11 cellular contexts compared by ENCODE assay signal in genomic region chr10:12500406-12501303, GRCh38.
DNase-seq lines count a peak whose midpoint lies in the region; ATAC-seq and TF ChIP-seq lines count a peak whose summit lies in the region.
"Had no signal": no experiment of that assay in that cellular context is flagged by ENCODE, and none has a peak within 500 bp of the region (broad histone marks: within the 10 kb centered on the region; RNA-seq: fewer than 3 reads in every experiment).

No MANE protein-coding gene starts in this region.

- no peak overlapping the region for H3K4me3 ChIP-seq in CD4-positive, alpha-beta memory T cell (ENCODE audit: low read length in 2 of 2)
- H3K4me3 ChIP-seq in SJCRH30 = no peak overlapping the region
- H3K4me3 ChIP-seq in right cardiac atrium (ENCODE audit: low read length) = no peak overlapping the region
- H3K4me3 ChIP-seq: esophagus muscularis mucosa had no signal

- ATAC-seq in right cardiac atrium (peak; percentile 7 to 17), HG02763 (IDR thresholded peaks at IDR 0.05; ENCODE audit: unreplicated experiment) (no peak), GM19035 (IDR thresholded peaks at IDR 0.05; ENCODE audit: unreplicated experiment) (no peak)
- ATAC-seq in stimulated activated naive CD8-positive, alpha-beta T cell treated with anti-CD3 and anti-CD28 coated beads, Interleukin-15, amount 100 ng/mL, for 72 hours = no peak

- H3K27me3 ChIP-seq in CD4-positive, alpha-beta memory T cell (ENCODE audit: insufficient read depth, low read length) = no peaks in the 10 kb centered on the region
- H3K27me3 ChIP-seq in SJCRH30 (no peaks in the 10 kb centered on the region), right cardiac atrium (ENCODE audit: control insufficient read depth, insufficient read depth) (no peaks in the 10 kb centered on the region)
- H3K27me3 ChIP-seq: esophagus muscularis mucosa had no signal

- peaks cover 43 to 75% (median 56%) of the 10 kb centered on the region in 4 donors for H3K4me1 Mint-ChIP-seq in CD4-positive, alpha-beta memory T cell
- peaks cover 38% of the 10 kb centered on the region for H3K4me1 Mint-ChIP-seq in activated CD4-positive, alpha-beta T cell treated with anti-CD3 and anti-CD28 coated beads, Interleukin-2, amount 10 ng/mL, durations not matched to agents 7 days and 5 days
- peaks cover 55% of the 10 kb centered on the region for H3K4me1 Mint-ChIP-seq in stimulated activated naive CD8-positive, alpha-beta T cell treated with anti-CD3 and anti-CD28 coated beads, Interleukin-15, amount 100 ng/mL, for 72 hours

- no peak for DNase-seq in CD4-positive, alpha-beta memory T cell
- peak; percentile 11 to 24 for DNase-seq in SJCRH30
- DNase-seq in right cardiac atrium = peak in 1 of 3 donors; percentile 27
- DNase-seq in activated CD4-positive, alpha-beta T cell treated with anti-CD3 and anti-CD28 coated beads, Interleukin-2, amount 10 ng/mL, durations not matched to agents 7 days and 5 days = no peak
- no peak for DNase-seq in stimulated activated naive CD8-positive, alpha-beta T cell treated with anti-CD3 and anti-CD28 coated beads, Interleukin-15, amount 100 ng/mL, for 72 hours
- DNase-seq: NCI-H2081 treated with DMSO at 0.1 percent for 48 hours had no signal

- no peak for TF ChIP-seq RAD21 in Ishikawa (IDR thresholded peaks at IDR 0.05; ENCODE audit: low read depth)

- no peak overlapping the region for H3K4me3 Mint-ChIP-seq in CD4-positive, alpha-beta memory T cell
- no peak overlapping the region for H3K4me3 Mint-ChIP-seq in activated CD4-positive, alpha-beta T cell treated with anti-CD3 and anti-CD28 coated beads, Interleukin-2, amount 10 ng/mL, durations not matched to agents 7 days and 5 days
- H3K4me3 Mint-ChIP-seq in stimulated activated naive CD8-positive, alpha-beta T cell treated with anti-CD3 and anti-CD28 coated beads, Interleukin-15, amount 100 ng/mL, for 72 hours = no peak overlapping the region
- H3K4me3 Mint-ChIP-seq: nephron had no signal

- intact Hi-C loops in CD4-positive, alpha-beta memory T cell (cut with micrococcal nuclease) = no loop called here
- intact Hi-C loops in right cardiac atrium (cut with DNase I) = no loop called here

- no peak for TF ChIP-seq EP300 in Ishikawa (IDR thresholded peaks at IDR 0.05; ENCODE audit: borderline replicate concordance)

- CTCF ChIA-PET in CD4-positive, alpha-beta memory T cell (lab: Charles Lee; ENCODE audit: partially characterized antibody) = interaction anchor here (1.1 kb wide), 1 partner anchor 15 kb away, joined by 5 read pairs; no protein-coding TSS in a partner anchor
- CTCF ChIA-PET in activated CD4-positive, alpha-beta T cell treated with anti-CD3 and anti-CD28 coated beads, Interleukin-2, amount 10 ng/mL, durations not matched to agents 7 days and 5 days (lab: Charles Lee) = interaction anchor here (0.6 kb wide), 1 partner anchor 1857 kb away, joined by 3 read pairs; no protein-coding TSS in a partner anchor

- H3K9me3 Mint-ChIP-seq in CD4-positive, alpha-beta memory T cell = no peaks in the 10 kb centered on the region
- peaks cover 3% of the 10 kb centered on the region for H3K9me3 Mint-ChIP-seq in activated CD4-positive, alpha-beta T cell treated with anti-CD3 and anti-CD28 coated beads, Interleukin-2, amount 10 ng/mL, durations not matched to agents 7 days and 5 days
- H3K9me3 Mint-ChIP-seq in stimulated activated naive CD8-positive, alpha-beta T cell treated with anti-CD3 and anti-CD28 coated beads, Interleukin-15, amount 100 ng/mL, for 72 hours = peaks cover 0 to 12% of the 10 kb centered on the region in 2 donors
- H3K9me3 Mint-ChIP-seq: nephron had no signal

- H3K4me1 ChIP-seq in CD4-positive, alpha-beta memory T cell (ENCODE audit: insufficient read depth, low read length) = peaks cover 13% of the 10 kb centered on the region
- H3K4me1 ChIP-seq in SJCRH30 = peaks cover 4% of the 10 kb centered on the region; the same call in 1 of the 2 replicates
- peaks cover 22% of the 10 kb centered on the region for H3K4me1 ChIP-seq in right cardiac atrium (ENCODE audit: control insufficient read depth, insufficient read depth, low read length)

- no peaks in the 10 kb centered on the region for H3K9me3 ChIP-seq in CD4-positive, alpha-beta memory T cell (ENCODE audit: control insufficient read depth in 1 of 2, low read length in 2 of 2)
- no peaks in the 10 kb centered on the region for H3K9me3 ChIP-seq in SJCRH30 (replicated peaks)
- H3K9me3 ChIP-seq in right cardiac atrium (ENCODE audit: control insufficient read depth, low read length) = no peaks in the 10 kb centered on the region
- H3K9me3 ChIP-seq: esophagus muscularis mucosa had no signal

- H3K36me3 Mint-ChIP-seq in CD4-positive, alpha-beta memory T cell = peaks cover 0 to 9% of the 10 kb centered on the region in 2 donors
- H3K36me3 Mint-ChIP-seq in activated CD4-positive, alpha-beta T cell treated with anti-CD3 and anti-CD28 coated beads, Interleukin-2, amount 10 ng/mL, durations not matched to agents 7 days and 5 days (ENCODE audit: low read depth) = peaks cover 2% of the 10 kb centered on the region

- POLR2A ChIA-PET in CD4-positive, alpha-beta memory T cell (lab: Charles Lee; ENCODE audit: partially characterized antibody) = no interaction called here
- POLR2A ChIA-PET in activated CD4-positive, alpha-beta T cell treated with anti-CD3 and anti-CD28 coated beads, Interleukin-2, amount 10 ng/mL, durations not matched to agents 7 days and 5 days (lab: Charles Lee) = no interaction called here

- H3K27me3 Mint-ChIP-seq in CD4-positive, alpha-beta memory T cell = no peaks in the 10 kb centered on the region
- no peaks in the 10 kb centered on the region for H3K27me3 Mint-ChIP-seq in activated CD4-positive, alpha-beta T cell treated with anti-CD3 and anti-CD28 coated beads, Interleukin-2, amount 10 ng/mL, durations not matched to agents 7 days and 5 days
- no peaks in the 10 kb centered on the region for H3K27me3 Mint-ChIP-seq in stimulated activated naive CD8-positive, alpha-beta T cell treated with anti-CD3 and anti-CD28 coated beads, Interleukin-15, amount 100 ng/mL, for 72 hours

- no peak overlapping the region for H3K27ac ChIP-seq in CD4-positive, alpha-beta memory T cell (ENCODE audit: low read depth, low read length)
- H3K27ac ChIP-seq in SJCRH30 (no peak overlapping the region), right cardiac atrium (ENCODE audit: low read length) (no peak overlapping the region)
- H3K27ac ChIP-seq: esophagus muscularis mucosa had no signal

- H3K27ac Mint-ChIP-seq in CD4-positive, alpha-beta memory T cell = peak overlapping the region in 5 of 7 donors; percentile 10 to 65 (median 18)
- no peak overlapping the region for H3K27ac Mint-ChIP-seq in activated CD4-positive, alpha-beta T cell treated with anti-CD3 and anti-CD28 coated beads, Interleukin-2, amount 10 ng/mL, durations not matched to agents 7 days and 5 days
- H3K27ac Mint-ChIP-seq in stimulated activated naive CD8-positive, alpha-beta T cell treated with anti-CD3 and anti-CD28 coated beads, Interleukin-15, amount 100 ng/mL, for 72 hours = no peak overlapping the region
- H3K27ac Mint-ChIP-seq: nephron had no signal

- no peaks in the 10 kb centered on the region for H3K36me3 ChIP-seq in CD4-positive, alpha-beta memory T cell (ENCODE audit: insufficient read depth, low read length)
- no peaks in the 10 kb centered on the region for H3K36me3 ChIP-seq in SJCRH30
- H3K36me3 ChIP-seq: esophagus muscularis mucosa had no signal

- 33% methylated on average over 7 of the region's 7 CpGs for WGBS in right cardiac atrium

TF ChIP-seq in Ishikawa, 13 proteins besides CTCF, POLR2A, EP300 and RAD21:
- TF ChIP-seq CREB1 (IDR thresholded peaks at IDR 0.05; ENCODE audit: low read depth) = no peak
- TF ChIP-seq NFIC (IDR thresholded peaks at IDR 0.05) = peak; percentile 54; the same call in 1 of the 2 replicates

Comparison
In these comparisons a context has a peak if more than half of its experiments do, and no peak if none do; other contexts are left out.
1. DNase-seq: peak in SJCRH30 (2 of 2); none in CD4-positive, alpha-beta memory T cell (0 of 5), activated CD4-positive, alpha-beta T cell treated with anti-CD3 and anti-CD28 coated beads, Interleukin-2, amount 10 ng/mL, durations not matched to agents 7 days and 5 days (single experiment) and stimulated activated naive CD8-positive, alpha-beta T cell treated with anti-CD3 and anti-CD28 coated beads, Interleukin-15, amount 100 ng/mL, for 72 hours (0 of 2).
2. H3K27ac Mint-ChIP-seq: peak in CD4-positive, alpha-beta memory T cell (5 of 7); none in activated CD4-positive, alpha-beta T cell treated with anti-CD3 and anti-CD28 coated beads, Interleukin-2, amount 10 ng/mL, durations not matched to agents 7 days and 5 days (single experiment) and stimulated activated naive CD8-positive, alpha-beta T cell treated with anti-CD3 and anti-CD28 coated beads, Interleukin-15, amount 100 ng/mL, for 72 hours (0 of 2).
3. ATAC-seq: peak in right cardiac atrium (2 of 2); none in HG02763 (single experiment), GM19035 (single experiment) and stimulated activated naive CD8-positive, alpha-beta T cell treated with anti-CD3 and anti-CD28 coated beads, Interleukin-15, amount 100 ng/mL, for 72 hours (single experiment).